8 cellular contexts compared by ENCODE assay signal in the genomic region with DNA sequence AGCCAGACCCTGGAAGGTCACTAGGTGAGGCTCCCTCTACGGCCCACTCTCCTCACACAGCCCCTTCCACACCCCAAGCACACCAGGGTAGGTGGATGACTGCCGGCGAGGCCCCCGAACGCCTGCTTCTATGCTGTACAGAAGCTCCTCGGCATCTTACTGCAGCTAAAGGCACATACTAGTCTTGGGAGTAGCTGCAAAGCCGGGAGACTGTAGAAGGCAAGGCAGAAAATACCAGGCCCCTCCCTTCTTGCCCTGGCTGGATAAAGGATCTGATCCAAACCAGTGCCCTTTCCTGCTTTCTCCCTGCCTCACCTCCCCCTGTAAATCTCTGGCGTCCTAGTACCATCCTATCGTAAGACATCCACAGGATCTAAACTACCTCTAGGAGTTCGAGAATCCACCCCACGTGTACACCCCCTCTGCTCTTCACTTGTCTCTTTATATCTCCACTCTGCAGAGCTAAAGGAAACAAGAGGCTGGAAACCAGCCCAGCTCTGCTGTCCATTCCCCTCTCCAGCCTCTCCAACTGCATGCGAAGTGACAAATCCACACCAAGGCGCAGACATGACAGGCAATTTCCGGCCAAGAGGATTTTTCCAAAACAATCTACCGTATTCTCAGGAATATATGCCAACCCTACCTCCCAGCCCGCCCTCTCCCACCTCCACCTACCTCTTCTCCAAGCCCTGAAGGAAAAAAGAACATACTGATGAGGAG. TPM values are rescaled to one million over a fixed set of nuclear protein-coding genes. Genes with fewer than 3 reads are reported as not detected.
DNase-seq lines count a peak whose midpoint lies in the region; ATAC-seq and TF ChIP-seq lines count a peak whose summit lies in the region.

No MANE protein-coding gene starts in this region.

- DNase-seq in ELR (ENCODE audit: low read depth) (peak; percentile 76), fibroblast of lung (ENCODE audit: low read depth in 2 of 2) (peak; percentile 80 to 85), nephron progenitor cell (no peak), NCI-H2107 treated with DMSO at 0.1 percent for 48 hours (lab: John Stamatoyannopoulos, UW; ENCODE audit: unreplicated experiment) (no peak)

- no peaks in the 10 kb centered on the region for H3K9me3 Mint-ChIP-seq in nephron progenitor cell

- peak overlapping the region; percentile 72 for H3K27ac Mint-ChIP-seq in nephron progenitor cell

- H3K36me3 Mint-ChIP-seq in nephron progenitor cell (ENCODE audit: low read depth) = no peaks in the 10 kb centered on the region

- no peaks in the 10 kb centered on the region for H3K9me3 ChIP-seq in fibroblast of lung (ENCODE audit: control insufficient read depth, insufficient read depth, low read depth, low read length)

- H3K4me3 ChIP-seq in fibroblast of lung (replicated peaks in 1 of 4; ENCODE audit: control extremely low read depth in 1 of 4, insufficient read depth in 1 of 4, low read depth in 3 of 4, low read length in 4 of 4) = peak overlapping the region; percentile 51 to 80 (median 62)

- no peak for TF ChIP-seq CTCF in VCaP (conservative IDR thresholded peaks at IDR 0.05)
- no peak for TF ChIP-seq CTCF in fibroblast of lung (conservative IDR thresholded peaks at IDR 0.05 in 1 of 2, IDR thresholded peaks at IDR 0.05 in 1 of 2; ENCODE audit: low read depth in 1 of 2, low read length in 2 of 2)
- TF ChIP-seq CTCF in nephron progenitor cell (IDR thresholded peaks at IDR 0.05) = no peak

- peak overlapping the region; percentile 50 for H2AFZ ChIP-seq in fibroblast of lung (ENCODE audit: low read length)

- H3K4me2 ChIP-seq in fibroblast of lung (ENCODE audit: extremely low read depth, insufficient read depth, low read length) = peak overlapping the region; percentile 90

- H3K4me1 Mint-ChIP-seq in nephron progenitor cell = peaks cover 86% of the 10 kb centered on the region

- H4K20me1 ChIP-seq in fibroblast of lung (ENCODE audit: control insufficient read depth, extremely low read depth, insufficient read depth, low read length) = no peaks in the 10 kb centered on the region

- H3K79me2 ChIP-seq in fibroblast of lung (ENCODE audit: control insufficient read depth, insufficient read depth, low read length) = peaks cover 4% of the 10 kb centered on the region

- peaks cover 16% of the 10 kb centered on the region for H3K27me3 Mint-ChIP-seq in nephron progenitor cell (ENCODE audit: low read depth, poor library complexity)

- H3K9ac ChIP-seq in fibroblast of lung (ENCODE audit: insufficient read depth, low read length) = peak overlapping the region; percentile 10

- H3K27ac ChIP-seq in VCaP (peak overlapping the region; percentile 89), fibroblast of lung (ENCODE audit: insufficient read depth, low read length) (peak overlapping the region; percentile 78)

- ATAC-seq in HG03521 (IDR thresholded peaks at IDR 0.05; ENCODE audit: unreplicated experiment) = peak; percentile 4
- ATAC-seq in HG03354 (IDR thresholded peaks at IDR 0.05; ENCODE audit: poor library complexity, severe bottlenecking, unreplicated experiment) = no peak
- ATAC-seq in GM21367 (IDR thresholded peaks at IDR 0.05; ENCODE audit: unreplicated experiment) = no peak

- H3K4me3 Mint-ChIP-seq in nephron progenitor cell = peak overlapping the region; percentile 74

- no peaks in the 10 kb centered on the region for H3K36me3 ChIP-seq in fibroblast of lung (ENCODE audit: control insufficient read depth, insufficient read depth, low read length)

- H3K27me3 ChIP-seq in fibroblast of lung (ENCODE audit: control insufficient read depth, insufficient read depth, low read length) = no peaks in the 10 kb centered on the region

- peaks cover 32% of the 10 kb centered on the region for H3K4me1 ChIP-seq in fibroblast of lung (ENCODE audit: control insufficient read depth, extremely low read depth, insufficient read depth, low read length)

RNA-seq across cellular contexts. Expression of a gene that starts 11.8 kb away (rescaled TPM):
- total RNA-seq in fibroblast of lung = 6.9 and 10.7 TPM in 2 replicates
- polyA plus RNA-seq in fibroblast of lung = 2.5 and 3.6 TPM in 2 replicates
- 8.7 and 14.0 TPM in 2 replicates for polyA plus RNA-seq in fibroblast of lung (2012)
- polyA minus RNA-seq in fibroblast of lung (ENCODE audit: low replicate concordance) = 9.1 and 33.3 TPM in 2 replicates

Comparison
In these comparisons a context has a peak if more than half of its experiments do, and no peak if none do; other contexts are left out.
1. DNase-seq: peak in ELR (single experiment) and fibroblast of lung (2 of 2); none in nephron progenitor cell (single experiment) and NCI-H2107 treated with DMSO at 0.1 percent for 48 hours (single experiment).